Comparison of ENCODE assay signal across 9 cellular contexts in the genomic region with DNA sequence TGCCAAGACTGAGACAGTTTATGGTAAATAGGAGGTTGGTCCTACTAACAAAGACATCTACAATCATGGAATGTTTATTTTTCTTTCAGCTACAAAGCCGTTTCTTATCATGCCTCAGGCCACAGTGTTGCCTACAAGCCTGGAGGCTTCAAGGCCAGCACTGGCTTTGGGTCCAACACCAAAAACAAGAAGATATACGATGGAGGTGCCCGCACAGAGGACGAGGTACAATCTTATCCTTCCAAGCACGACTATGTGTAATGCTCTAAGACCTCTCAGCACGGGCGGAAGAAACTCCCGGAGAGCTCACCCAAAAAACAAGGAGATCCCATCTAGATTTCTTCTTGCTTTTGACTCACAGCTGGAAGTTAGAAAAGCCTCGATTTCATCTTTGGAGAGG. TPM values are rescaled to one million over a fixed set of nuclear protein-coding genes. Genes with fewer than 3 reads are reported as not detected.
"Had no signal": no experiment of that assay in that cellular context is flagged by ENCODE, and none has a peak within 500 bp of the region (broad histone marks: within the 10 kb centered on the region; RNA-seq: fewer than 3 reads in every experiment).

No MANE protein-coding gene starts in this region.

- ATAC-seq: K562 had no signal

- H3K9ac ChIP-seq: GM23248 had no signal

- FAIRE-seq: H1, H54, HTR-8/SVneo, K562 had no signal

- H2AFZ ChIP-seq: GM23248 had no signal

- DNase-seq: GM23248, H9, HCEC 1CT, IMR-90, KG1 had no signal

- H3K9me3 Mint-ChIP-seq: H9 had no signal

- H3K27ac ChIP-seq: GM23248 had no signal

- H3K4me1 Mint-ChIP-seq: H9 had no signal

- H3K4me3 ChIP-seq: GM23248, K562 had no signal

- H3K4me3 Mint-ChIP-seq: H9 had no signal

- H3K27ac Mint-ChIP-seq: H9 had no signal

RNA-seq across cellular contexts. Expression of a gene that starts 20.9 kb away (rescaled TPM):
- total RNA-seq: GM23248, H1, H9, IMR-90 had no signal
- polyA plus RNA-seq: H1, IMR-90, K562 had no signal
